Comparison of ENCODE assay signal across 27 cellular contexts in the genomic region with DNA sequence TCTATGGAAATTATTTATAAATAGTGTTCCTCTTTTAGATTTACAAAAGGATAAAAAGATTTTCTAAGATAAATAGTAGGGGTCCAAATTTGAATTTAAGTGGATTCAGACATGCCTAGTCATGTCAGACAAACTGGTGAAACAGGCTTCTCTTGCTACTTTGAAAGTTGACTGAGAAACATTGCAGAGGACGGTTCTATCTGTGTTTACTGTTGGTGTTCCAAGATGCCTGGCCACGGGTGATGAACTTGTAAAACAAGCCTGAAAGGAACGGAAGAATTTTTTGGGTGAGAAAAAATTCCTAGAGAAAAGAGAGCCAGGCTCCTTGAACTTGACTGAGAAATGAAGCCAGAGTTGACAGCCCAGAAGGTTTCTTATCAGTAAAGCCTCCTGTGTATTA. TPM values are rescaled to one million over a fixed set of nuclear protein-coding genes. Genes with fewer than 3 reads are reported as not detected.
A peak's percentile ranks its signal among the peaks of the same experiment; 100 is the strongest.
DNase-seq lines count a peak whose midpoint lies in the region; ATAC-seq, FAIRE-seq and TF ChIP-seq lines count a peak whose summit lies in the region.
"Had no signal": no experiment of that assay in that cellular context is flagged by ENCODE, and none has a peak within 500 bp of the region (broad histone marks: within the 10 kb centered on the region; RNA-seq: fewer than 3 reads in every experiment).

No MANE protein-coding gene starts in this region.

- no peak overlapping the region for H3K27ac ChIP-seq in astrocyte (ENCODE audit: low read depth, low read length)
- no peak overlapping the region for H3K27ac ChIP-seq in spleen
- no peak overlapping the region for H3K27ac ChIP-seq in MM.1S (ENCODE audit: low read length)
- H3K27ac ChIP-seq: C4-2B, HL-60, Peyer's patch, SJSA1 had no signal

- BruUV-seq in Calu3 (replicated peaks; lab: Mats Ljungman, UMichigan), result no TSS peak

- H3K79me2 ChIP-seq in astrocyte (ENCODE audit: insufficient read depth, low read length) (no peaks in the 10 kb centered on the region), MM.1S (ENCODE audit: low read length) (no peaks in the 10 kb centered on the region)

- H3K9ac ChIP-seq in astrocyte (ENCODE audit: low read length) (no peak overlapping the region), MM.1S (ENCODE audit: low read length) (no peak overlapping the region)

- intact Hi-C loops in Calu3 (cut with micrococcal nuclease; ENCODE audit: unreplicated experiment), result no loop called here
- intact Hi-C loops in spleen (cut with DNase I; ENCODE audit: low total_unique reads), result no loop called here

- no peaks in the 10 kb centered on the region for H3K27me3 Mint-ChIP-seq in Calu3 (ENCODE audit: unreplicated experiment)
- H3K27me3 Mint-ChIP-seq in astrocyte (ENCODE audit: low read depth, unreplicated experiment), result no peaks in the 10 kb centered on the region
- H3K27me3 Mint-ChIP-seq in activated T-cell treated with anti-CD3 and anti-CD28 coated beads, Interleukin-2, amount 50 U/mL, for 72 hours (ENCODE audit: low read depth), result peaks cover 6% of the 10 kb centered on the region
- H3K27me3 Mint-ChIP-seq: CD8-positive, alpha-beta memory T cell had no signal

- H3K4me3 ChIP-seq in astrocyte (ENCODE audit: insufficient read depth, low read depth, low read length) (no peak overlapping the region), spleen (no peak overlapping the region), MM.1S (ENCODE audit: low read length) (no peak overlapping the region)
- H3K4me3 ChIP-seq: K562, Peyer's patch, SJSA1 had no signal

- peaks cover 15% of the 10 kb centered on the region for H3K9me3 Mint-ChIP-seq in Calu3 (ENCODE audit: low read depth, unreplicated experiment)
- H3K9me3 Mint-ChIP-seq in astrocyte (ENCODE audit: unreplicated experiment), result no peaks in the 10 kb centered on the region
- no peaks in the 10 kb centered on the region for H3K9me3 Mint-ChIP-seq in activated T-cell treated with anti-CD3 and anti-CD28 coated beads, Interleukin-2, amount 50 U/mL, for 72 hours

- H3K4me3 Mint-ChIP-seq in Calu3 (ENCODE audit: low read depth, unreplicated experiment) (no peak overlapping the region), astrocyte (ENCODE audit: unreplicated experiment) (no peak overlapping the region)
- no peak overlapping the region for H3K4me3 Mint-ChIP-seq in activated T-cell treated with anti-CD3 and anti-CD28 coated beads, Interleukin-2, amount 50 U/mL, for 72 hours
- H3K4me3 Mint-ChIP-seq: CD8-positive, alpha-beta memory T cell; HFFc6 had no signal

- H3K27me3 ChIP-seq in astrocyte (ENCODE audit: insufficient read depth, low read length) (no peaks in the 10 kb centered on the region), spleen (replicated peaks in 1 of 7) (no peaks in the 10 kb centered on the region), MM.1S (replicated peaks; ENCODE audit: insufficient read depth, low read length) (no peaks in the 10 kb centered on the region)
- H3K27me3 ChIP-seq: Peyer's patch, SJSA1 had no signal

- H3K4me1 Mint-ChIP-seq in Calu3 (ENCODE audit: low read depth, unreplicated experiment) (no peaks in the 10 kb centered on the region), astrocyte (ENCODE audit: low read depth, unreplicated experiment) (peaks cover 1% of the 10 kb centered on the region)
- no peaks in the 10 kb centered on the region for H3K4me1 Mint-ChIP-seq in activated T-cell treated with anti-CD3 and anti-CD28 coated beads, Interleukin-2, amount 50 U/mL, for 72 hours (ENCODE audit: low read depth)
- H3K4me1 Mint-ChIP-seq: CD8-positive, alpha-beta memory T cell had no signal

- no peak for TF ChIP-seq POLR2A in spleen (IDR thresholded peaks at IDR 0.05)

- H3F3A ChIP-seq in MM.1S (ENCODE audit: insufficient read depth, low read length), result no peaks in the 10 kb centered on the region

- H2AFZ ChIP-seq in astrocyte (ENCODE audit: low read depth, low read length) (no peak overlapping the region), MM.1S (ENCODE audit: low read length) (no peak overlapping the region)

- no peak for FAIRE-seq in astrocyte (lab: Jason Lieb, UNC)
- FAIRE-seq: HepG2, K562 had no signal

- no peaks in the 10 kb centered on the region for H3K36me3 Mint-ChIP-seq in Calu3 (ENCODE audit: insufficient read depth, unreplicated experiment)
- no peaks in the 10 kb centered on the region for H3K36me3 Mint-ChIP-seq in astrocyte (ENCODE audit: low read depth, unreplicated experiment)
- H3K36me3 Mint-ChIP-seq in activated T-cell treated with anti-CD3 and anti-CD28 coated beads, Interleukin-2, amount 50 U/mL, for 72 hours (ENCODE audit: insufficient read depth in 2 of 2), result no peaks in the 10 kb centered on the region
- H3K36me3 Mint-ChIP-seq: CD8-positive, alpha-beta memory T cell had no signal

- WGBS in spleen, 5 donors, result 45 to 73% (median 57%) methylated on average over 3 of the region's 3 CpGs

- H3K9me3 ChIP-seq in astrocyte (ENCODE audit: insufficient read depth, low read depth, low read length) (no peaks in the 10 kb centered on the region), spleen (no peaks in the 10 kb centered on the region), MM.1S (replicated peaks; ENCODE audit: insufficient read depth, low read length) (no peaks in the 10 kb centered on the region)
- H3K9me3 ChIP-seq: Peyer's patch, SJSA1 had no signal

- H3K9me2 ChIP-seq in MM.1S (replicated peaks; ENCODE audit: insufficient read depth, low read length), result no peaks in the 10 kb centered on the region

- no peaks in the 10 kb centered on the region for H3K36me3 ChIP-seq in astrocyte (ENCODE audit: insufficient read depth, low read length)
- no peaks in the 10 kb centered on the region for H3K36me3 ChIP-seq in spleen
- no peaks in the 10 kb centered on the region for H3K36me3 ChIP-seq in MM.1S (replicated peaks; ENCODE audit: insufficient read depth, low read length)
- H3K36me3 ChIP-seq: Peyer's patch, SJSA1 had no signal

- no peak for DNase-seq in Calu3
- DNase-seq in NCI-H1417 (lab: John Stamatoyannopoulos, UW), result peak in 2 of 3 experiments; percentile 15 to 59
- no peak for DNase-seq in astrocyte (ENCODE audit: low read depth)
- DNase-seq in islet precursor cell, result peak; percentile 55
- no peak for DNase-seq in NCI-H524 treated with DMSO at 0.1 percent for 48 hours (lab: John Stamatoyannopoulos, UW)
- DNase-seq in activated T-cell treated with anti-CD3 and anti-CD28 coated beads, Interleukin-2, amount 50 U/mL, for 72 hours, result no peak
- no peak for DNase-seq in spleen
- no peak for DNase-seq in MM.1S
- DNase-seq: CD8-positive, alpha-beta memory T cell; EL; GF-D8; H7; HFFc6; NCI-H1092 treated with DMSO at 0.1 percent for 48 hours; NCI-H1694 treated with DMSO at 0.1 percent for 48 hours; NCI-H2107; NCI-H226; NCI-H510A treated with DMSO at 0.1 percent for 48 hours; NCI-H774; Peyer's patch had no signal

- CTCF ChIA-PET in Calu3 (lab: Charles Lee), result no interaction called here

- H3K27ac Mint-ChIP-seq in Calu3 (ENCODE audit: unreplicated experiment), result peak overlapping the region; percentile 43
- peak overlapping the region; percentile 50 for H3K27ac Mint-ChIP-seq in astrocyte (ENCODE audit: unreplicated experiment)
- no peak overlapping the region for H3K27ac Mint-ChIP-seq in activated T-cell treated with anti-CD3 and anti-CD28 coated beads, Interleukin-2, amount 50 U/mL, for 72 hours
- H3K27ac Mint-ChIP-seq: HFFc6 had no signal

- ATAC-seq in activated T-cell treated with anti-CD3 and anti-CD28 coated beads, Interleukin-2, amount 50 U/mL, for 72 hours (replicated peaks in 1 of 2), result no peak
- ATAC-seq: HepG2, K562 had no signal

- TF ChIP-seq CTCF in Calu3 (IDR thresholded peaks at IDR 0.05; ENCODE audit: unreplicated experiment), result no peak
- TF ChIP-seq CTCF in astrocyte (IDR thresholded peaks at IDR 0.05; ENCODE audit: insufficient read depth, low read depth, low read length), result no peak
- TF ChIP-seq CTCF in spleen (IDR thresholded peaks at IDR 0.05 in 8 of 11, conservative IDR thresholded peaks at IDR 0.05 in 3 of 11), result no peak
- no peak for TF ChIP-seq CTCF in MM.1S (IDR thresholded peaks at IDR 0.05; ENCODE audit: low read length)

- H3K4me1 ChIP-seq in astrocyte (ENCODE audit: insufficient read depth, low read length) (no peaks in the 10 kb centered on the region), spleen (no peaks in the 10 kb centered on the region), MM.1S (ENCODE audit: low read length) (no peaks in the 10 kb centered on the region)
- H3K4me1 ChIP-seq: Peyer's patch, SJSA1 had no signal

- no peaks in the 10 kb centered on the region for H4K20me1 ChIP-seq in astrocyte (ENCODE audit: insufficient read depth, low read length)
- no peaks in the 10 kb centered on the region for H4K20me1 ChIP-seq in MM.1S (ENCODE audit: insufficient read depth, low read length)

- H3K4me2 ChIP-seq in astrocyte (ENCODE audit: low read length) (no peak overlapping the region), MM.1S (ENCODE audit: low read depth, low read length) (no peak overlapping the region)

RNA-seq across cellular contexts. Expression of gene KRTAP19-1, which starts 2.2 kb away (rescaled TPM):
- total RNA-seq in Calu3 (2022) (not detected in 2 replicates), astrocyte (not detected in 2 replicates), spleen (not detected)
- not detected for total RNA-seq in activated T-cell treated with anti-CD3 and anti-CD28 coated beads, Interleukin-2, amount 50 U/mL, for 72 hours
- polyA plus RNA-seq in spleen, result not detected
- total RNA-seq: CD8-positive, alpha-beta memory T cell; H7; HepG2; HFFc6; HT-29; K562; LHCN-M2; Peyer's patch; SJSA1 had no signal
- polyA plus RNA-seq: CD8-positive, alpha-beta memory T cell; HepG2; K562 had no signal

RNA-seq across cellular contexts. Expression of gene KRTAP19-2, which starts 9.2 kb away (rescaled TPM):
- total RNA-seq in Calu3 (2022) (not detected in 2 replicates), astrocyte (not detected in 2 replicates), spleen (not detected)
- total RNA-seq in activated T-cell treated with anti-CD3 and anti-CD28 coated beads, Interleukin-2, amount 50 U/mL, for 72 hours, result not detected
- polyA plus RNA-seq in spleen, result not detected
- total RNA-seq: CD8-positive, alpha-beta memory T cell; H7; HepG2; HFFc6; HT-29; K562; LHCN-M2; Peyer's patch; SJSA1 had no signal
- polyA plus RNA-seq: CD8-positive, alpha-beta memory T cell; HepG2; K562 had no signal

RNA-seq across cellular contexts. Expression of gene KRTAP19-3, which starts 13.8 kb away (rescaled TPM):
- total RNA-seq in Calu3 (2022) (not detected in 2 replicates), astrocyte (not detected in 2 replicates), spleen (not detected)
- not detected for total RNA-seq in activated T-cell treated with anti-CD3 and anti-CD28 coated beads, Interleukin-2, amount 50 U/mL, for 72 hours
- polyA plus RNA-seq in spleen, result not detected
- total RNA-seq: CD8-positive, alpha-beta memory T cell; H7; HepG2; HFFc6; HT-29; K562; LHCN-M2; Peyer's patch; SJSA1 had no signal
- polyA plus RNA-seq: CD8-positive, alpha-beta memory T cell; HepG2; K562 had no signal

RNA-seq across cellular contexts. Expression of gene KRTAP19-4, which starts 18.9 kb away (rescaled TPM):
- total RNA-seq in Calu3 (2022), result not detected in 2 replicates
- total RNA-seq in astrocyte, result not detected in 2 replicates
- total RNA-seq in activated T-cell treated with anti-CD3 and anti-CD28 coated beads, Interleukin-2, amount 50 U/mL, for 72 hours, result not detected
- not detected for total RNA-seq in spleen
- polyA plus RNA-seq in spleen, result not detected
- total RNA-seq: CD8-positive, alpha-beta memory T cell; H7; HepG2; HFFc6; HT-29; K562; LHCN-M2; Peyer's patch; SJSA1 had no signal
- polyA plus RNA-seq: CD8-positive, alpha-beta memory T cell; HepG2; K562 had no signal

RNA-seq across cellular contexts. Expression of gene KRTAP19-5, which starts 23.9 kb away (rescaled TPM):
- not detected in 2 replicates for total RNA-seq in Calu3 (2022)
- total RNA-seq in astrocyte, result not detected in 2 replicates
- total RNA-seq in activated T-cell treated with anti-CD3 and anti-CD28 coated beads, Interleukin-2, amount 50 U/mL, for 72 hours, result not detected
- not detected for total RNA-seq in spleen
- polyA plus RNA-seq in spleen, result not detected
- total RNA-seq: CD8-positive, alpha-beta memory T cell; H7; HepG2; HFFc6; HT-29; K562; LHCN-M2; Peyer's patch; SJSA1 had no signal
- polyA plus RNA-seq: CD8-positive, alpha-beta memory T cell; HepG2; K562 had no signal

Comparison
In these comparisons a context has a peak if more than half of its experiments do, and no peak if none do; other contexts are left out.
1. DNase-seq: peak in NCI-H1417 (2 of 3) and islet precursor cell (single experiment); none in Calu3 (single experiment), astrocyte (single experiment), NCI-H524 treated with DMSO at 0.1 percent for 48 hours (single experiment), activated T-cell treated with anti-CD3 and anti-CD28 coated beads, Interleukin-2, amount 50 U/mL, for 72 hours (0 of 2), spleen (single experiment) and MM.1S (single experiment).